18 cellular contexts compared by ENCODE assay signal in genomic region chr1:172496678-172497077, GRCh38. TPM values are rescaled to one million over a fixed set of nuclear protein-coding genes. Genes with fewer than 3 reads are reported as not detected.
DNase-seq lines count a peak whose midpoint lies in the region; TF ChIP-seq lines count a peak whose summit lies in the region.
"Had no signal": no experiment of that assay in that cellular context is flagged by ENCODE, and none has a peak within 500 bp of the region (broad histone marks: within the 10 kb centered on the region; RNA-seq: fewer than 3 reads in every experiment).

No MANE protein-coding gene starts in this region.

- no peaks in the 10 kb centered on the region for H3K36me3 ChIP-seq in neuronal stem cell (replicated peaks in 1 of 2; ENCODE audit: control insufficient read depth in 2 of 2, insufficient read depth in 2 of 2, low read length in 2 of 2)
- H3K36me3 ChIP-seq: right atrium auricular region, SJSA1 had no signal

- no peak overlapping the region for H3K4me2 ChIP-seq in neuronal stem cell (ENCODE audit: insufficient read depth, low read length, poor library complexity, severe bottlenecking)

- H2AK5ac ChIP-seq in neuronal stem cell (ENCODE audit: low read depth, low read length) = no peak overlapping the region

- DNase-seq in D341Med (ENCODE audit: low spot score) = peak; percentile 78
- peak; percentile 35 for DNase-seq in NCI-H82 treated with DMSO at 0.1 percent for 48 hours (lab: John Stamatoyannopoulos, UW; ENCODE audit: unreplicated experiment)
- no peak for DNase-seq in chondrocyte (ENCODE audit: low spot score)
- DNase-seq in neuronal stem cell (ENCODE audit: low spot score) = no peak
- DNase-seq in MV-4-11 (lab: John Stamatoyannopoulos, UW) = no peak
- DNase-seq in hepatic stellate cell (ENCODE audit: low spot score) = no peak
- no peak for DNase-seq in NCI-H1048 (lab: John Stamatoyannopoulos, UW)
- DNase-seq in SIG-M5 treated with dmso at 0.1 percent for 504 hours (lab: John Stamatoyannopoulos, UW; ENCODE audit: unreplicated experiment) = no peak
- DNase-seq: ACHN; activated naive CD4-positive, alpha-beta T cell treated with anti-CD3 and anti-CD28 coated beads for 36 hours; activated T-cell treated with anti-CD3 and anti-CD28 coated beads, Interleukin-2, amount 50 U/mL, for 24 hours; aorta; C1 segment of cervical spinal cord; left ventricle myocardium superior; mucosa of descending colon; occipital lobe had no signal

- H3K4me3 Mint-ChIP-seq in chondrocyte (ENCODE audit: unreplicated experiment) = no peak overlapping the region
- H3K4me3 Mint-ChIP-seq: activated naive CD4-positive, alpha-beta T cell treated with anti-CD3 and anti-CD28 coated beads for 36 hours; activated T-cell treated with anti-CD3 and anti-CD28 coated beads, Interleukin-2, amount 50 U/mL, for 24 hours had no signal

- no peak overlapping the region for H2BK12ac ChIP-seq in neuronal stem cell (ENCODE audit: low read length)

- H2AFZ ChIP-seq in neuronal stem cell (ENCODE audit: low read length) = peak overlapping the region; percentile 88

- no peak for TF ChIP-seq CTCF in chondrocyte (IDR thresholded peaks at IDR 0.05)

- H3K9me3 Mint-ChIP-seq in chondrocyte (ENCODE audit: low read depth) = no peaks in the 10 kb centered on the region
- H3K9me3 Mint-ChIP-seq: activated naive CD4-positive, alpha-beta T cell treated with anti-CD3 and anti-CD28 coated beads for 36 hours; activated T-cell treated with anti-CD3 and anti-CD28 coated beads, Interleukin-2, amount 50 U/mL, for 24 hours had no signal

- H3K9me3 ChIP-seq in neuronal stem cell (replicated peaks in 1 of 2; ENCODE audit: control insufficient read depth in 2 of 2, insufficient read depth in 1 of 2, low read depth in 1 of 2, low read length in 2 of 2) = no peaks in the 10 kb centered on the region
- H3K9me3 ChIP-seq: mucosa of descending colon, right atrium auricular region, SJSA1 had no signal

- no CpG with 5 or more reads among the region's 1 CpG for WGBS in neuronal stem cell (ENCODE audit: extremely low coverage in 2 of 2, insufficient read length in 2 of 2, insufficient replicate concordance in 1 of 2), 2 donors

- H3K14ac ChIP-seq in neuronal stem cell (ENCODE audit: low read length) = no peak overlapping the region

- H2BK120ac ChIP-seq in neuronal stem cell (ENCODE audit: low read depth, low read length) = no peak overlapping the region

- H3K27me3 ChIP-seq in neuronal stem cell (ENCODE audit: control insufficient read depth in 3 of 3, insufficient read depth in 3 of 3, low read depth in 1 of 3, low read length in 3 of 3) = peaks cover 0 to 32% (median 0%) of the 10 kb centered on the region in 3 experiments
- H3K27me3 ChIP-seq: right atrium auricular region, SJSA1 had no signal

- no peaks in the 10 kb centered on the region for H3K36me3 Mint-ChIP-seq in chondrocyte (ENCODE audit: low read depth)

- no peak overlapping the region for H3K4ac ChIP-seq in neuronal stem cell (ENCODE audit: low read length)

- H2BK5ac ChIP-seq in neuronal stem cell (ENCODE audit: low read length) = no peak overlapping the region

- no peak overlapping the region for H4K8ac ChIP-seq in neuronal stem cell (ENCODE audit: low read depth, low read length)

- H3K18ac ChIP-seq in neuronal stem cell (ENCODE audit: low read length) = no peak overlapping the region

- H3K27ac ChIP-seq in neuronal stem cell (replicated peaks; ENCODE audit: low read length) = no peak overlapping the region
- H3K27ac ChIP-seq: SJSA1 had no signal

- no peak overlapping the region for H4K91ac ChIP-seq in neuronal stem cell (ENCODE audit: low read depth, low read length, poor library complexity)

- peak overlapping the region; percentile 33 for H3K27ac Mint-ChIP-seq in chondrocyte (ENCODE audit: unreplicated experiment)
- H3K27ac Mint-ChIP-seq: activated naive CD4-positive, alpha-beta T cell treated with anti-CD3 and anti-CD28 coated beads for 36 hours; activated T-cell treated with anti-CD3 and anti-CD28 coated beads, Interleukin-2, amount 50 U/mL, for 24 hours had no signal

- H3K79me1 ChIP-seq in neuronal stem cell (ENCODE audit: low read depth, low read length) = no peaks in the 10 kb centered on the region

- no peak overlapping the region for H3K23ac ChIP-seq in neuronal stem cell (ENCODE audit: low read depth, low read length, poor library complexity)

- H3K9ac ChIP-seq in neuronal stem cell (ENCODE audit: low read depth, low read length, poor library complexity) = no peak overlapping the region

- no peak overlapping the region for H3K4me3 ChIP-seq in neuronal stem cell (ENCODE audit: low read length in 2 of 2)
- H3K4me3 ChIP-seq: mucosa of descending colon, right atrium auricular region, SJSA1 had no signal

- peaks cover 14% of the 10 kb centered on the region for H3K4me1 Mint-ChIP-seq in chondrocyte (ENCODE audit: low read depth)

- H3K27me3 Mint-ChIP-seq in chondrocyte (ENCODE audit: low read depth) = peaks cover 2% of the 10 kb centered on the region
- H3K27me3 Mint-ChIP-seq: activated T-cell treated with anti-CD3 and anti-CD28 coated beads, Interleukin-2, amount 50 U/mL, for 24 hours had no signal

- H2BK15ac ChIP-seq in neuronal stem cell (ENCODE audit: low read length) = no peak overlapping the region

- peaks cover 2 to 6% of the 10 kb centered on the region in 2 donors for H3K4me1 ChIP-seq in neuronal stem cell (ENCODE audit: control insufficient read depth in 2 of 2, insufficient read depth in 1 of 2, low read depth in 1 of 2, low read length in 2 of 2)

RNA-seq across cellular contexts. Expression of gene SUCO, which starts 36.3 kb away (rescaled TPM):
- total RNA-seq in chondrocyte = 34.1 to 36.8 TPM (median 35.2 TPM) in 3 replicates
- polyA plus RNA-seq in neuronal stem cell (2013, experiment 1 of 2) = 34.2 TPM
- 36.7 TPM for polyA plus RNA-seq in neuronal stem cell (2013, experiment 2 of 2)

RNA-seq across cellular contexts. Expression of gene PIGC, which starts 52.8 kb away (rescaled TPM):
- total RNA-seq in chondrocyte = 20.9 to 22.0 TPM (median 21.7 TPM) in 3 replicates
- 24.2 TPM for polyA plus RNA-seq in neuronal stem cell (2013, experiment 1 of 2)
- 23.2 TPM for polyA plus RNA-seq in neuronal stem cell (2013, experiment 2 of 2)

Comparison
In these comparisons a context has a peak if more than half of its experiments do, and no peak if none do; other contexts are left out.
1. DNase-seq: peak in D341Med (single experiment) and NCI-H82 treated with DMSO at 0.1 percent for 48 hours (single experiment); none in chondrocyte (single experiment), neuronal stem cell (single experiment), MV-4-11 (single experiment), hepatic stellate cell (single experiment), NCI-H1048 (single experiment) and SIG-M5 treated with dmso at 0.1 percent for 504 hours (single experiment).